Comparison of ENCODE assay signal across 28 cellular contexts in the genomic region with DNA sequence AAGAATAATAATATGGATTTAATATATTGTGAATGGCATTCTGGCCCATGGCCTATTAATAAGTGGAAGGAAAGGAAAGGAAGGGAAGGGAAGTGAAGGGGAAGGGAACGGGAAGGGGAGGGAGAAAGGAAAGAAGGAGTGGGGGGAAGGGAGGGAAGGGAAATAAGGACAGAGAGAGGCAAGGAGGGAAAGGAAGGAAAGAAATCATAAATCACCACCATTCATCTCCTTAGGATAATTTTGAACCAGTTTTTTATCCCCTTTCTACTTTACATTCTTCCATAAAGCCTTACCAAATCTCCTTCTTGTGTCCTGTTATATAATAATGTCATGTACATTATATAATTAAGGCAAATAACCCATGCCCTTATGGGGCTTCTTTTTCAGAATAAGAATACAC.
"Had no signal": no experiment of that assay in that cellular context is flagged by ENCODE, and none has a peak within 500 bp of the region (broad histone marks: within the 10 kb centered on the region; RNA-seq: fewer than 3 reads in every experiment).

No MANE protein-coding gene starts in this region.

- H3K9me3 ChIP-seq: colonic mucosa, esophagus muscularis mucosa, esophagus squamous epithelium, gastrocnemius medialis, gastroesophageal sphincter, heart right ventricle had no signal

- H3K27ac ChIP-seq: colonic mucosa, coronary artery, dorsolateral prefrontal cortex, epithelial cell of prostate, esophagus muscularis mucosa, esophagus squamous epithelium, foreskin keratinocyte, gastrocnemius medialis, gastroesophageal sphincter, heart left ventricle, heart right ventricle had no signal

- H3K27me3 ChIP-seq: colonic mucosa, dorsolateral prefrontal cortex, esophagus muscularis mucosa, esophagus squamous epithelium, foreskin keratinocyte, gastrocnemius medialis, gastroesophageal sphincter, heart left ventricle, heart right ventricle had no signal

- FAIRE-seq: colon, endometrium, endothelial cell of umbilical vein, frontal cortex had no signal

- ATAC-seq: effector memory CD8-positive, alpha-beta T cell; esophagus mucosa; foreskin keratinocyte; gastrocnemius medialis; gastroesophageal sphincter; heart left ventricle; heart right ventricle had no signal

- H3K4me3 ChIP-seq: colonic mucosa, coronary artery, dorsolateral prefrontal cortex, esophagus muscularis mucosa, esophagus squamous epithelium, gastrocnemius medialis, gastroesophageal sphincter, heart left ventricle, heart right ventricle had no signal

- H3K36me3 ChIP-seq: colonic mucosa, esophagus muscularis mucosa, esophagus squamous epithelium, gastrocnemius medialis, gastroesophageal sphincter, heart left ventricle, heart right ventricle had no signal

- H3K4me1 ChIP-seq: colonic mucosa, esophagus muscularis mucosa, esophagus squamous epithelium, foreskin keratinocyte, gastrocnemius medialis, gastroesophageal sphincter, heart left ventricle, heart right ventricle had no signal

- DNase-seq: colonic mucosa; cortex of kidney; dermis blood vessel endothelial cell; dorsolateral prefrontal cortex; effector CD4-positive, alpha-beta T cell; effector CD8-positive, alpha-beta T cell; effector memory CD4-positive, alpha-beta T cell; effector memory CD8-positive, alpha-beta T cell; endodermal cell; erythroblast; esophagus squamous epithelium; foreskin fibroblast; foreskin keratinocyte; foreskin melanocyte; gastrocnemius medialis; glutamatergic neuron; head of caudate nucleus; heart left ventricle; heart right ventricle had no signal
